In the genomic region with DNA sequence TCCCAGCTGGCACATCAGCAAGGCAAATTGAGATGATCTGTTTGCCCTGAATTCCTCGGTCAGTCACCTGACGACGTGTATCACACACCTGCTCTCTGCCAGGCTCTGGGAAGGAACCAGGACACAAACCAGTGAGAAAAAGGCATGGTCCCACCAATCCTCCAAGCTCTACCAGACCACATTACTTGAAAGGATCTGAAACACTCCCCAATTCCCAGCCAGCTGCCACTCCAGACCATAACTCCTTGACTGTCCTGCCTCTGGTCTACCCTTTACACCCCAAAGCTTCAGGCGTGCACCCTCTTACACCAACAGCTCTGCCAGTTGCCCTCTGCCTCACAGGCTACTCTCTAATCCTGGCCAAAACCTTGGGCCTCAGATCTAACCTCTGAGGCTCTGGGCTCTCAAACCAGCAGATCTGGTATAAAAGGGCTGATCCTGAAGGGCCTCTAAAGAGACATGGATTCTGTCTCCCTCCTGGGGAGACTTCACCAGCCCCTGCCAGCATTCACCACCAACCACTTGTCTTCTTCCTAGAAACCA, we compare ENCODE assay signal across 19 cellular contexts. TPM values are rescaled to one million over a fixed set of nuclear protein-coding genes. Genes with fewer than 3 reads are reported as not detected.
DNase-seq lines count a peak whose midpoint lies in the region; ATAC-seq and TF ChIP-seq lines count a peak whose summit lies in the region.
"Had no signal": no experiment of that assay in that cellular context is flagged by ENCODE, and none has a peak within 500 bp of the region (broad histone marks: within the 10 kb centered on the region; RNA-seq: fewer than 3 reads in every experiment).

No MANE protein-coding gene starts in this region.

- ATAC-seq in T-cell (replicated peaks in 1 of 4) (no peak), GM19452 (IDR thresholded peaks at IDR 0.05; ENCODE audit: unreplicated experiment) (no peak), GM19395 (IDR thresholded peaks at IDR 0.05; ENCODE audit: unreplicated experiment) (no peak)

- no peaks in the 10 kb centered on the region for H3K9me3 Mint-ChIP-seq in CD8-positive, alpha-beta memory T cell
- no peaks in the 10 kb centered on the region for H3K9me3 Mint-ChIP-seq in T-cell
- no peaks in the 10 kb centered on the region for H3K9me3 Mint-ChIP-seq in dendritic cell treated with granulocyte-macrophage colony-stimulating factor and Interleukin-4, amounts not matched to agents 40 ng/mL and 50 ng/mL, for 4 days
- no peaks in the 10 kb centered on the region for H3K9me3 Mint-ChIP-seq in osteocyte (ENCODE audit: unreplicated experiment)
- H3K9me3 Mint-ChIP-seq: T-helper 1 cell treated with Interleukin-12 subunit alpha and Interleukin-12 subunit beta and Interleukin-4 antibody, amounts not matched to agents 30 μg/mL and 1 μg/mL, for 36 hours had no signal

- TF ChIP-seq CTCF in osteocyte (IDR thresholded peaks at IDR 0.05), result no peak

- H3K36me3 Mint-ChIP-seq in CD8-positive, alpha-beta memory T cell, result peaks cover 0 to 88% (median 10%) of the 10 kb centered on the region in 3 donors
- H3K36me3 Mint-ChIP-seq in T-cell (peaks cover 28% of the 10 kb centered on the region), osteocyte (ENCODE audit: unreplicated experiment) (peaks cover 19% of the 10 kb centered on the region)
- peaks cover 100% of the 10 kb centered on the region for H3K36me3 Mint-ChIP-seq in dendritic cell treated with granulocyte-macrophage colony-stimulating factor and Interleukin-4, amounts not matched to agents 40 ng/mL and 50 ng/mL, for 4 days (ENCODE audit: low read depth)

- intact Hi-C loops in dendritic cell treated with granulocyte-macrophage colony-stimulating factor and Interleukin-4, amounts not matched to agents 40 ng/mL and 50 ng/mL, for 4 days (cut with micrococcal nuclease), result no loop called here

- no peaks in the 10 kb centered on the region for H3K9me3 ChIP-seq in CD8-positive, alpha-beta memory T cell (ENCODE audit: low read length)
- H3K9me3 ChIP-seq: Peyer's patch had no signal

- H3K36me3 ChIP-seq in CD8-positive, alpha-beta memory T cell (ENCODE audit: insufficient read depth, low read length), result peaks cover 29% of the 10 kb centered on the region

- H3K4me1 Mint-ChIP-seq in CD8-positive, alpha-beta memory T cell, result peaks cover 75 to 88% (median 75%) of the 10 kb centered on the region in 3 donors
- peaks cover 78 to 80% (median 79%) of the 10 kb centered on the region in 3 donors for H3K4me1 Mint-ChIP-seq in T-cell
- H3K4me1 Mint-ChIP-seq in dendritic cell treated with granulocyte-macrophage colony-stimulating factor and Interleukin-4, amounts not matched to agents 40 ng/mL and 50 ng/mL, for 4 days (ENCODE audit: low read depth), result peaks cover 94% of the 10 kb centered on the region
- peaks cover 59% of the 10 kb centered on the region for H3K4me1 Mint-ChIP-seq in osteocyte (ENCODE audit: unreplicated experiment)

- H3K27me3 Mint-ChIP-seq in CD8-positive, alpha-beta memory T cell, result no peaks in the 10 kb centered on the region
- no peaks in the 10 kb centered on the region for H3K27me3 Mint-ChIP-seq in T-cell
- no peaks in the 10 kb centered on the region for H3K27me3 Mint-ChIP-seq in dendritic cell treated with granulocyte-macrophage colony-stimulating factor and Interleukin-4, amounts not matched to agents 40 ng/mL and 50 ng/mL, for 4 days
- no peaks in the 10 kb centered on the region for H3K27me3 Mint-ChIP-seq in osteocyte (ENCODE audit: unreplicated experiment)

- DNase-seq in CD8-positive, alpha-beta memory T cell, result no peak
- DNase-seq in T-cell (no peak), osteocyte (ENCODE audit: extremely low spot score, unreplicated experiment) (no peak), midbrain (lab: John Stamatoyannopoulos, UW) (no peak)
- DNase-seq: activated CD4-positive, alpha-beta T cell treated with anti-CD3 and anti-CD28 coated beads for 48 hours; central memory CD4-positive, alpha-beta T cell; NCI-H187 treated with DMSO at 0.1 percent for 48 hours; NCI-H524; Peyer's patch had no signal

- H3K27me3 ChIP-seq in CD8-positive, alpha-beta memory T cell (ENCODE audit: insufficient read depth, low read length, poor library complexity, severe bottlenecking), result no peaks in the 10 kb centered on the region
- H3K27me3 ChIP-seq: Peyer's patch had no signal

- H3K27ac ChIP-seq in CD8-positive, alpha-beta memory T cell (ENCODE audit: low read depth, low read length), result no peak overlapping the region
- H3K27ac ChIP-seq: epithelial cell of prostate, Peyer's patch had no signal

- H3K4me3 Mint-ChIP-seq in CD8-positive, alpha-beta memory T cell, result peak overlapping the region in 5 of 7 donors; percentile 27 to 69 (median 64)
- peak overlapping the region in 2 of 3 donors; percentile 21 to 45 for H3K4me3 Mint-ChIP-seq in T-cell
- H3K4me3 Mint-ChIP-seq in dendritic cell treated with granulocyte-macrophage colony-stimulating factor and Interleukin-4, amounts not matched to agents 40 ng/mL and 50 ng/mL, for 4 days, result no peak overlapping the region
- H3K4me3 Mint-ChIP-seq in osteocyte (ENCODE audit: unreplicated experiment), result no peak overlapping the region
- H3K4me3 Mint-ChIP-seq: T-helper 1 cell treated with Interleukin-12 subunit alpha and Interleukin-12 subunit beta and Interleukin-4 antibody, amounts not matched to agents 30 μg/mL and 1 μg/mL, for 36 hours had no signal

- POLR2A ChIA-PET in CD8-positive, alpha-beta memory T cell (lab: Charles Lee), result no interaction called here
- POLR2A ChIA-PET in T-cell (lab: Charles Lee), result no interaction called here

- CTCF ChIA-PET in CD8-positive, alpha-beta memory T cell (lab: Charles Lee), result interaction anchor here (0.9 to 1.9 kb wide), 2 partner anchors 11 to 35 kb away, joined by 5 to 9 read pairs; no protein-coding TSS in a partner anchor
- CTCF ChIA-PET in T-cell (lab: Charles Lee), result no interaction called here

- peak overlapping the region; percentile 39 to 90 (median 77) for H3K27ac Mint-ChIP-seq in CD8-positive, alpha-beta memory T cell
- H3K27ac Mint-ChIP-seq in T-cell (peak overlapping the region; percentile 50 to 79), osteocyte (ENCODE audit: unreplicated experiment) (peak overlapping the region; percentile 34)
- H3K27ac Mint-ChIP-seq in dendritic cell treated with granulocyte-macrophage colony-stimulating factor and Interleukin-4, amounts not matched to agents 40 ng/mL and 50 ng/mL, for 4 days, result peak overlapping the region; percentile 39
- H3K27ac Mint-ChIP-seq: T-helper 1 cell treated with Interleukin-12 subunit alpha and Interleukin-12 subunit beta and Interleukin-4 antibody, amounts not matched to agents 30 μg/mL and 1 μg/mL, for 36 hours had no signal

- H3K4me3 ChIP-seq in CD8-positive, alpha-beta memory T cell (ENCODE audit: low read length), result no peak overlapping the region
- H3K4me3 ChIP-seq: Peyer's patch had no signal

- peaks cover 59% of the 10 kb centered on the region for H3K4me1 ChIP-seq in CD8-positive, alpha-beta memory T cell (ENCODE audit: insufficient read depth, low read length)

RNA-seq across cellular contexts. Expression of a gene that starts 6.8 kb away (rescaled TPM):
- total RNA-seq in CD8-positive, alpha-beta memory T cell, result 100 to 1,000 TPM; 125 to 132 TPM
- polyA plus RNA-seq in CD8-positive, alpha-beta memory T cell, result 157 TPM
- 100 to 1,000 TPM in 3 of 5 donors, 10 to 100 TPM in 2; 83.1 to 198 (median 145) TPM for total RNA-seq in T-cell
- 137 and 140 TPM in 2 replicates for total RNA-seq in osteocyte

RNA-seq across cellular contexts. Expression of a gene that starts 56.0 kb away (rescaled TPM):
- not detected for total RNA-seq in CD8-positive, alpha-beta memory T cell
- polyA plus RNA-seq in CD8-positive, alpha-beta memory T cell, result not detected
- not detected for total RNA-seq in T-cell
- not detected in 2 replicates for total RNA-seq in osteocyte
- total RNA-seq: kidney epithelial cell, LHCN-M2, mucosa of gallbladder, Peyer's patch, pulmonary artery endothelial cell, temporal lobe had no signal

Comparison
In these comparisons a context has a peak if more than half of its experiments do, and no peak if none do; other contexts are left out.
1. H3K4me3 Mint-ChIP-seq: peak in CD8-positive, alpha-beta memory T cell (5 of 7) and T-cell (2 of 3); none in dendritic cell treated with granulocyte-macrophage colony-stimulating factor and Interleukin-4, amounts not matched to agents 40 ng/mL and 50 ng/mL, for 4 days (single experiment) and osteocyte (single experiment).
2. Peak in every context shown above with its lines, with median percentiles within 50 percentile points of each other: H3K27ac Mint-ChIP-seq.